Comparison of ENCODE assay signal across 8 cellular contexts in the genomic region with DNA sequence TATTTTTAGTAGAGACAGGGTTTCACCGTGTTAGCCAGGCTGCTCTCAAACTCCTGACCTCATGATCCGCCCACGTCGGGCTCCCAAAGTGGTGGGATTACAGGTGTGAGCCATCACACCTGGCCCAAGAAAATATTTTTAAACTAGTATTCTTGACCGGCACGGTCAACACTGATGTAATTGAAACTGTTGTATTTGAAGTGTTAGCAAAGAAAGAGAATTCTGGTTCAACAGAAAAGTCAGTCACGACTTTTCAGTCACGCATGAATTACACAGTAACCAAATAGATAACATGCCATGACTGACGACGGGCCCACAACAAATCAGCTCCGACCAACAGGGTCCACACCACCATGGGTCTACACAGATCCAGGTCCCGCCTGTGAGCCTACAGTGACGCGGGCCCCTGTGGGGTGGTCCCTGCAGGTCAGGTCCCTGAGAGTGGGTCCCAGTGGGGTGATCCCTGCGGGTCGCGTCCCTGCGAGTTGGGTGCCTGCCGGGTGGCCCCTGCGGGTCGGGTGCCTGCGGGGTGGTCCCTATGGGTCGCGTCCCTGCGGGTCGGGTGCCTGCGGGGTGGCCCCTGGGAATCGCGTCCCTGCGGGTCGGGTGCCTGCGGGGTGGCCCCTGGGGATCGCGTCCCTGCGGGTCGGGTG. TPM values are rescaled to one million over a fixed set of nuclear protein-coding genes. Genes with fewer than 3 reads are reported as not detected.
DNase-seq lines count a peak whose midpoint lies in the region; ATAC-seq and TF ChIP-seq lines count a peak whose summit lies in the region.

No MANE protein-coding gene starts in this region.

- DNase-seq in Calu3 (peak; percentile 35), heart right ventricle (peak in 1 of 2 donors; percentile 34), sigmoid colon (no peak), NCI-H187 treated with DMSO at 0.1 percent for 48 hours (lab: John Stamatoyannopoulos, UW) (no peak), omental fat pad (ENCODE audit: low spot score) (no peak)
- DNase-seq in activated naive CD4-positive, alpha-beta T cell treated with anti-CD3 and anti-CD28 coated beads, Interleukin-2, amount 10 ng/mL, durations not matched to agents 7 days and 5 days: peak; percentile 40

- H3K9me3 Mint-ChIP-seq in Calu3 (ENCODE audit: low read depth, unreplicated experiment): no peaks in the 10 kb centered on the region
- no peaks in the 10 kb centered on the region for H3K9me3 Mint-ChIP-seq in activated naive CD4-positive, alpha-beta T cell treated with anti-CD3 and anti-CD28 coated beads, Interleukin-2, amount 10 ng/mL, durations not matched to agents 7 days and 5 days

- H3K27me3 ChIP-seq in HUES64 (ENCODE audit: insufficient read depth, low read length) (no peaks in the 10 kb centered on the region), heart right ventricle (no peaks in the 10 kb centered on the region), sigmoid colon (no peaks in the 10 kb centered on the region)

- H3K27ac Mint-ChIP-seq in Calu3 (ENCODE audit: unreplicated experiment): peak overlapping the region; percentile 86
- peak overlapping the region; percentile 87 for H3K27ac Mint-ChIP-seq in activated naive CD4-positive, alpha-beta T cell treated with anti-CD3 and anti-CD28 coated beads, Interleukin-2, amount 10 ng/mL, durations not matched to agents 7 days and 5 days

- peak overlapping the region; percentile 94 for H3K9ac ChIP-seq in HUES64 (ENCODE audit: low read depth, low read length)

- H3K4me3 ChIP-seq in HUES64 (ENCODE audit: low read length) (peak overlapping the region; percentile 80), heart right ventricle (peak overlapping the region; percentile 65 to 99 (median 88)), sigmoid colon (peak overlapping the region; percentile 88 to 98 (median 90))

- peak overlapping the region; percentile 76 for H3K4me3 Mint-ChIP-seq in Calu3 (ENCODE audit: low read depth, unreplicated experiment)
- H3K4me3 Mint-ChIP-seq in activated naive CD4-positive, alpha-beta T cell treated with anti-CD3 and anti-CD28 coated beads, Interleukin-2, amount 10 ng/mL, durations not matched to agents 7 days and 5 days: peak overlapping the region; percentile 76

- ATAC-seq in heart right ventricle (peak in 1 of 8 donors; percentile 3), GM19395 (IDR thresholded peaks at IDR 0.05; ENCODE audit: unreplicated experiment) (no peak), omental fat pad (ENCODE audit: low FRiP score) (no peak)

- TF ChIP-seq CTCF in Calu3 (IDR thresholded peaks at IDR 0.05; ENCODE audit: unreplicated experiment) (no peak), heart right ventricle (IDR thresholded peaks at IDR 0.05) (no peak), sigmoid colon (IDR thresholded peaks at IDR 0.05) (no peak), omental fat pad (IDR thresholded peaks at IDR 0.05) (no peak)

- H3K4me1 ChIP-seq in HUES64 (ENCODE audit: insufficient read depth, low read length): no peaks in the 10 kb centered on the region
- peaks cover 0 to 26% (median 22%) of the 10 kb centered on the region in 9 donors for H3K4me1 ChIP-seq in heart right ventricle
- H3K4me1 ChIP-seq in sigmoid colon: peaks cover 0 to 37% (median 21%) of the 10 kb centered on the region in 4 donors

- BruUV-seq in Calu3 (replicated peaks; lab: Mats Ljungman, UMichigan): no TSS peak

- no peaks in the 10 kb centered on the region for H3K27me3 Mint-ChIP-seq in Calu3 (ENCODE audit: unreplicated experiment)
- H3K27me3 Mint-ChIP-seq in activated naive CD4-positive, alpha-beta T cell treated with anti-CD3 and anti-CD28 coated beads, Interleukin-2, amount 10 ng/mL, durations not matched to agents 7 days and 5 days: no peaks in the 10 kb centered on the region

- CTCF ChIA-PET in Calu3 (lab: Charles Lee): no interaction called here
- CTCF ChIA-PET in activated naive CD4-positive, alpha-beta T cell treated with anti-CD3 and anti-CD28 coated beads, Interleukin-2, amount 10 ng/mL, durations not matched to agents 7 days and 5 days (lab: Charles Lee): interaction anchor here (0.5 kb wide), 1 partner anchor 346 kb away, joined by 3 read pairs; no protein-coding TSS in a partner anchor

- H3K27ac ChIP-seq in HUES64 (ENCODE audit: low read depth, low read length): peak overlapping the region; percentile 91
- peak overlapping the region; percentile 90 to 99 (median 96) for H3K27ac ChIP-seq in heart right ventricle
- H3K27ac ChIP-seq in sigmoid colon: peak overlapping the region; percentile 95 to 99 (median 96)

- H3K36me3 ChIP-seq in HUES64 (ENCODE audit: insufficient read depth, low read length) (no peaks in the 10 kb centered on the region), heart right ventricle (no peaks in the 10 kb centered on the region), sigmoid colon (no peaks in the 10 kb centered on the region)

- no peak for TF ChIP-seq EP300 in sigmoid colon (IDR thresholded peaks at IDR 0.05)

- peaks cover 38% of the 10 kb centered on the region for H3K36me3 Mint-ChIP-seq in Calu3 (ENCODE audit: insufficient read depth, unreplicated experiment)
- peaks cover 32% of the 10 kb centered on the region for H3K36me3 Mint-ChIP-seq in activated naive CD4-positive, alpha-beta T cell treated with anti-CD3 and anti-CD28 coated beads, Interleukin-2, amount 10 ng/mL, durations not matched to agents 7 days and 5 days

- H3K4me1 Mint-ChIP-seq in Calu3 (ENCODE audit: low read depth, unreplicated experiment): peaks cover 7% of the 10 kb centered on the region
- H3K4me1 Mint-ChIP-seq in activated naive CD4-positive, alpha-beta T cell treated with anti-CD3 and anti-CD28 coated beads, Interleukin-2, amount 10 ng/mL, durations not matched to agents 7 days and 5 days: peaks cover 42% of the 10 kb centered on the region

- no peaks in the 10 kb centered on the region for H3K9me3 ChIP-seq in HUES64 (ENCODE audit: insufficient read depth, low read depth, low read length)
- no peaks in the 10 kb centered on the region for H3K9me3 ChIP-seq in heart right ventricle
- no peaks in the 10 kb centered on the region for H3K9me3 ChIP-seq in sigmoid colon

- TF ChIP-seq POLR2A in sigmoid colon (IDR thresholded peaks at IDR 0.05): no peak

- intact Hi-C loops in Calu3 (cut with micrococcal nuclease; ENCODE audit: unreplicated experiment): loop anchor here (2.0 kb wide), 1 partner anchor 87 kb away; no protein-coding TSS in a partner anchor
- intact Hi-C loops in heart right ventricle (cut with DNase I): loop anchor here in 5 of 10 donors (5.0 to 10.0 kb wide), 3 partner anchors 51 to 239 kb away; a partner anchor contains a TSS
- intact Hi-C loops in sigmoid colon (cut with DNase I): loop anchor here (2.0 kb wide), 3 partner anchors 29 to 115 kb away; a partner anchor contains a TSS

- 25% methylated on average over 36 of the region's 36 CpGs for WGBS in HUES64
- 15 to 16% methylated on average over 36 of the region's 36 CpGs for WGBS in heart right ventricle, 2 donors
- 12 to 16% methylated on average over 36 of the region's 36 CpGs for WGBS in sigmoid colon, 2 donors

RNA-seq across cellular contexts. Expression of a gene that starts 1.0 kb away (rescaled TPM):
- total RNA-seq in Calu3 (2022): 18.6 and 18.8 TPM in 2 replicates
- 11.4 TPM for polyA plus RNA-seq in HUES64 (2013, experiment 1 of 2)
- polyA plus RNA-seq in HUES64 (2013, experiment 2 of 2): 12.9 TPM
- 1 to 10 TPM; 4.9 to 7.5 (median 5.8) TPM for total RNA-seq in heart right ventricle
- polyA plus RNA-seq in heart right ventricle: 1 to 10 TPM; 6.0 to 8.2 TPM
- total RNA-seq in sigmoid colon: 1 to 10 TPM; 6.2 to 8.2 (median 8.0) TPM
- 10 to 100 TPM in 1 of 3 donors, 1 to 10 TPM in 2; 6.0 to 15.1 (median 7.4) TPM for polyA plus RNA-seq in sigmoid colon
- total RNA-seq in omental fat pad: 10 to 100 TPM in 1 of 4 donors, 1 to 10 TPM in 3; 6.6 to 12.8 (median 9.2) TPM

RNA-seq across cellular contexts. Expression of a gene that starts 27.3 kb away (rescaled TPM):
- total RNA-seq in Calu3 (2022): 2.0 and 2.3 TPM in 2 replicates
- 58.0 TPM for polyA plus RNA-seq in HUES64 (2013, experiment 1 of 2)
- polyA plus RNA-seq in HUES64 (2013, experiment 2 of 2): 42.2 TPM
- 1 to 10 TPM; 1.7 to 9.9 (median 3.9) TPM for total RNA-seq in heart right ventricle
- 1 to 10 TPM; 9.7 TPM for polyA plus RNA-seq in heart right ventricle
- 10 to 100 TPM; 14.6 to 22.1 (median 20.1) TPM for total RNA-seq in sigmoid colon
- polyA plus RNA-seq in sigmoid colon: 10 to 100 TPM in 1 of 3 donors, 1 to 10 TPM in 2; 1.8 to 25.2 (median 6.6) TPM
- total RNA-seq in omental fat pad: 10 to 100 TPM in 2 of 4 donors, 1 to 10 TPM in 2; 7.6 to 17.4 (median 12.0) TPM

RNA-seq across cellular contexts. Expression of a gene that starts 32.2 kb away (rescaled TPM):
- total RNA-seq in Calu3 (2022): 39.1 and 39.8 TPM in 2 replicates
- 13.6 TPM for polyA plus RNA-seq in HUES64 (2013, experiment 1 of 2)
- 14.5 TPM for polyA plus RNA-seq in HUES64 (2013, experiment 2 of 2)
- 10 to 100 TPM in 5 of 10 donors, 1 to 10 TPM in 5; 6.1 to 14.5 (median 10.3) TPM for total RNA-seq in heart right ventricle
- 10 to 100 TPM in 1 of 2 donors, 1 to 10 TPM in 1; 5.3 to 18.8 TPM for polyA plus RNA-seq in heart right ventricle
- 10 to 100 TPM; 19.6 to 44.3 (median 31.4) TPM for total RNA-seq in sigmoid colon
- polyA plus RNA-seq in sigmoid colon: 10 to 100 TPM in 1 of 3 donors, 1 to 10 TPM in 2; 3.6 to 22.4 (median 9.0) TPM
- 10 to 100 TPM; 10.2 to 34.4 (median 21.6) TPM for total RNA-seq in omental fat pad

RNA-seq across cellular contexts. Expression of a gene that starts 51.9 kb away (rescaled TPM):
- 135 and 281 TPM in 2 replicates for total RNA-seq in Calu3 (2022)
- 9.7 TPM for polyA plus RNA-seq in HUES64 (2013, experiment 1 of 2)
- 12.2 TPM for polyA plus RNA-seq in HUES64 (2013, experiment 2 of 2)
- 10 to 100 TPM; 10.8 to 34.3 (median 12.7) TPM for total RNA-seq in heart right ventricle
- 10 to 100 TPM in 1 of 2 donors, 1 to 10 TPM in 1; 4.8 to 12.2 TPM for polyA plus RNA-seq in heart right ventricle
- 10 to 100 TPM in 3 of 4 donors, 1 to 10 TPM in 1; 9.5 to 48.1 (median 15.4) TPM for total RNA-seq in sigmoid colon
- polyA plus RNA-seq in sigmoid colon: 10 to 100 TPM in 1 of 3 donors, 1 to 10 TPM in 2; 1.2 to 38.4 (median 3.5) TPM
- 10 to 100 TPM; 12.1 to 58.1 (median 31.8) TPM for total RNA-seq in omental fat pad

Comparison
In these comparisons a context has a peak if more than half of its experiments do, and no peak if none do; other contexts are left out.
1. DNase-seq: peak in Calu3 (single experiment) and activated naive CD4-positive, alpha-beta T cell treated with anti-CD3 and anti-CD28 coated beads, Interleukin-2, amount 10 ng/mL, durations not matched to agents 7 days and 5 days (single experiment); none in sigmoid colon (single experiment), NCI-H187 treated with DMSO at 0.1 percent for 48 hours (single experiment) and omental fat pad (single experiment).
2. Peak in every context shown above with its lines, with median percentiles within 50 percentile points of each other: H3K27ac ChIP-seq and H3K4me3 ChIP-seq.